In the genomic region with DNA sequence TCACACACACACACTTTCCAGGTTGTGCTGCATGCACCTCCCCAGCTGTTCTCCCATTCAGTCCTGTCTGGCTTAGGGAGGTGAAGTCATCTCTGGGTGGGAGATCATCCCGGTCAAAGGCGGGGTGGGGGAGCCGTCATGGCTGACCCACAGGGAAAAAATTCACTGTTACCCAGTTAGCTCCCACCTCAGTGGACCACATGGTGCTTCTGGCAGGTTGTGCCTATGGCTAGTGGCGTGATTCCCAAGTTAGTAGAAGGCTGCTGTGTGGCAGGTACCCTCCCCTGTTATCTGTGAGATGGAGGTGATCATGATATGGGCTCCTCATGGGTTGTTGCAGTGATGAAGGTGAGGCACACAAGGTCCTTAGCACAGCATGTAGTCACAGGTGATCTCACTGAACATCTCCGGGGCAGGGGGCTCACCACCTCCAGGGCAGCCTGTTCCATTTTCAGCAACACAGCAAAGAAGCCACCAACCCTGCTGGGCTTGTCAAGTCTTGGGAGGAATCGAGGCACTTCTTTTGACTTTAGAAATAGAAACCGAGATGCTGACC, we compare ENCODE assay signal across 8 cellular contexts.
DNase-seq lines count a peak whose midpoint lies in the region; ATAC-seq lines count a peak whose summit lies in the region.

No MANE protein-coding gene starts in this region.

- no peak overlapping the region for H4K8ac ChIP-seq in trophoblast cell (ENCODE audit: low read depth, low read length)

- no CpG with 5 or more reads among the region's 7 CpGs for WGBS in trophoblast cell (ENCODE audit: extremely low coverage, insufficient coverage, insufficient read length)

- no peak overlapping the region for H3K23ac ChIP-seq in trophoblast cell (ENCODE audit: low read length)

- no peaks in the 10 kb centered on the region for H3K36me3 ChIP-seq in trophoblast cell (ENCODE audit: control insufficient read depth in 1 of 2, insufficient read depth in 2 of 2, low read length in 2 of 2)

- H3K14ac ChIP-seq in trophoblast cell (ENCODE audit: low read length), result no peak overlapping the region

- no peak overlapping the region for H3K18ac ChIP-seq in trophoblast cell (ENCODE audit: low read length)

- intact Hi-C loops in dendritic cell treated with granulocyte-macrophage colony-stimulating factor and Interleukin-4, amounts not matched to agents 40 ng/mL and 50 ng/mL, for 4 days (cut with micrococcal nuclease), result loop anchor here (2.0 kb wide), 1 partner anchor 14 kb away; no protein-coding TSS in a partner anchor

- H2BK120ac ChIP-seq in trophoblast cell (ENCODE audit: insufficient read depth, low read length, poor library complexity), result no peak overlapping the region

- H2BK12ac ChIP-seq in trophoblast cell (ENCODE audit: low read length), result no peak overlapping the region

- no peaks in the 10 kb centered on the region for H3K9me3 ChIP-seq in trophoblast cell (ENCODE audit: insufficient read depth, low read depth, low read length)

- H3K4me3 ChIP-seq in trophoblast cell (ENCODE audit: low read depth, low read length), result no peak overlapping the region

- no peaks in the 10 kb centered on the region for H3K79me2 ChIP-seq in trophoblast cell (ENCODE audit: control insufficient read depth, insufficient read depth, low read length, poor library complexity)

- H2BK5ac ChIP-seq in trophoblast cell (ENCODE audit: low read depth, low read length, poor library complexity), result no peak overlapping the region

- H3K4me1 ChIP-seq in trophoblast cell (ENCODE audit: control insufficient read depth in 1 of 2, insufficient read depth in 2 of 2, low read length in 2 of 2), result peaks cover 24 to 25% of the 10 kb centered on the region in 2 experiments

- H4K12ac ChIP-seq in trophoblast cell (ENCODE audit: low read depth, low read length), result no peak overlapping the region

- ATAC-seq in HG03439 (IDR thresholded peaks at IDR 0.05; ENCODE audit: unreplicated experiment) (peak; percentile 15), HG03135 (IDR thresholded peaks at IDR 0.05; ENCODE audit: unreplicated experiment) (no peak)

- no peaks in the 10 kb centered on the region for H3K27me3 ChIP-seq in trophoblast cell (ENCODE audit: insufficient read depth, low read length)

- H3K27me3 Mint-ChIP-seq in dendritic cell treated with granulocyte-macrophage colony-stimulating factor and Interleukin-4, amounts not matched to agents 40 ng/mL and 50 ng/mL, for 4 days, result peaks cover 85% of the 10 kb centered on the region

- H2AFZ ChIP-seq in trophoblast cell (ENCODE audit: insufficient read depth, low read length, poor library complexity), result no peak overlapping the region

- H2AK5ac ChIP-seq in trophoblast cell (ENCODE audit: low read length), result no peak overlapping the region

- H3K4me3 Mint-ChIP-seq in dendritic cell treated with granulocyte-macrophage colony-stimulating factor and Interleukin-4, amounts not matched to agents 40 ng/mL and 50 ng/mL, for 4 days, result no peak overlapping the region

- H3K4me1 Mint-ChIP-seq in dendritic cell treated with granulocyte-macrophage colony-stimulating factor and Interleukin-4, amounts not matched to agents 40 ng/mL and 50 ng/mL, for 4 days (ENCODE audit: low read depth), result peaks cover 39% of the 10 kb centered on the region

- H3K9me3 Mint-ChIP-seq in dendritic cell treated with granulocyte-macrophage colony-stimulating factor and Interleukin-4, amounts not matched to agents 40 ng/mL and 50 ng/mL, for 4 days, result no peaks in the 10 kb centered on the region

- peak; percentile 53 for DNase-seq in stimulated activated CD4-positive, alpha-beta T cell treated with anti-CD3 and anti-CD28 coated beads, Interleukin-15, amount 100 ng/mL, for 24 hours
- DNase-seq in stimulated activated CD4-positive, alpha-beta T cell treated with anti-CD3 and anti-CD28 coated beads, Interleukin-4, amount 100 ng/mL, for 4 hours, result no peak
- no peak for DNase-seq in KG1 (lab: John Stamatoyannopoulos, UW)
- DNase-seq in iPS-NIHi7 (ENCODE audit: extremely low spot score), result no peak
- DNase-seq in trophoblast cell, result no peak

- H3K27ac ChIP-seq in trophoblast cell (ENCODE audit: low read depth, low read length), result no peak overlapping the region

- no peaks in the 10 kb centered on the region for H3K36me3 Mint-ChIP-seq in dendritic cell treated with granulocyte-macrophage colony-stimulating factor and Interleukin-4, amounts not matched to agents 40 ng/mL and 50 ng/mL, for 4 days (ENCODE audit: low read depth)

- no peak overlapping the region for H3K4me2 ChIP-seq in trophoblast cell (ENCODE audit: low read length)

- peak overlapping the region; percentile 11 for H3K27ac Mint-ChIP-seq in dendritic cell treated with granulocyte-macrophage colony-stimulating factor and Interleukin-4, amounts not matched to agents 40 ng/mL and 50 ng/mL, for 4 days

- no peak overlapping the region for H4K91ac ChIP-seq in trophoblast cell (ENCODE audit: low read depth, low read length)

- H3K79me1 ChIP-seq in trophoblast cell (ENCODE audit: low read length), result no peaks in the 10 kb centered on the region

- H3K4ac ChIP-seq in trophoblast cell (ENCODE audit: low read depth, low read length), result no peak overlapping the region

- H3K9ac ChIP-seq in trophoblast cell (ENCODE audit: low read length), result no peak overlapping the region
